In the genomic region with DNA sequence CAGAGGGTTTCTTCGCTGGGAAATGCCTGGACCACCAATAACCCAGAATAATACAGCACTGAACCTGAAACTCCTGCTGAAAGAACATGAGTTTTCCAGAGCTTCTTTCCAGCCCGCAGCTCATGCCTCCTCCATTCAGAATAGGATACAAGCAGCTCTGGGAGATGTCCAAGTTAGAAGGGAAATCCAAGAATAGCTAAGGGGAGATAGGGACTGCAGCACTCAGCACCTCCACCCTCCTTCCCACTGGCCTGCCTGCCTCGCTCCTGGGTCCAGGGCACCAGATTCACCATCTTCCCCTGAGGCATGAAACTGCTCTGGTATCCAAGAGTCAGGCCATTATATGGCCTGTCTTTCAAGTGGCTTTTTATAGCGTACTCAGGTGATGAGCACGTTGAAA, we compare ENCODE assay signal across 16 cellular contexts. TPM values are rescaled to one million over a fixed set of nuclear protein-coding genes. Genes with fewer than 3 reads are reported as not detected.
DNase-seq lines count a peak whose midpoint lies in the region; ATAC-seq and TF ChIP-seq lines count a peak whose summit lies in the region.
"Had no signal": no experiment of that assay in that cellular context is flagged by ENCODE, and none has a peak within 500 bp of the region (broad histone marks: within the 10 kb centered on the region; RNA-seq: fewer than 3 reads in every experiment).

No MANE protein-coding gene starts in this region.

- no peak overlapping the region for H3K27ac Mint-ChIP-seq in endodermal cell

- H3K9ac ChIP-seq in endodermal cell (ENCODE audit: extremely low read depth, low read length, poor library complexity, severe bottlenecking): no peak overlapping the region

- H3K4me1 Mint-ChIP-seq in endodermal cell: no peaks in the 10 kb centered on the region

- H3K36me3 Mint-ChIP-seq in endodermal cell (ENCODE audit: low read depth): no peaks in the 10 kb centered on the region

- H3K4me1 ChIP-seq in right atrium auricular region: peaks cover 0 to 9% of the 10 kb centered on the region in 2 donors
- H3K4me1 ChIP-seq in endodermal cell (ENCODE audit: control insufficient read depth, insufficient read depth, low read length): no peaks in the 10 kb centered on the region
- H3K4me1 ChIP-seq in aorta (ENCODE audit: control insufficient read depth in 1 of 2, insufficient read depth in 2 of 2, low read length in 2 of 2): no peaks in the 10 kb centered on the region
- H3K4me1 ChIP-seq: A549, HAP-1 had no signal

- 87 to 100% methylated on average over 4 to 5 of the region's 5 CpGs for WGBS in endodermal cell (ENCODE audit: insufficient coverage in 1 of 2, insufficient read length in 1 of 2), 2 experiments
- WGBS in aorta, 2 donors: 62 to 68% methylated on average over 5 of the region's 5 CpGs

- H3K4me3 ChIP-seq in right atrium auricular region: no peak overlapping the region
- no peak overlapping the region for H3K4me3 ChIP-seq in endodermal cell (ENCODE audit: low read length)
- no peak overlapping the region for H3K4me3 ChIP-seq in aorta (ENCODE audit: low read length in 2 of 2)
- H3K4me3 ChIP-seq: A549, HAP-1 had no signal

- ATAC-seq in Right ventricle myocardium superior (ENCODE audit: poor library complexity) (peak; percentile 87), left ventricle myocardium superior (peak; percentile 99), aorta (ENCODE audit: low FRiP score) (peak; percentile 50), GM21619 (IDR thresholded peaks at IDR 0.05; ENCODE audit: unreplicated experiment) (no peak)
- ATAC-seq: A549, PC-3 had no signal

- H3K9me3 Mint-ChIP-seq in endodermal cell: no peaks in the 10 kb centered on the region

- H3K9me3 ChIP-seq in right atrium auricular region: no peaks in the 10 kb centered on the region
- H3K9me3 ChIP-seq in endodermal cell (ENCODE audit: control insufficient read depth, low read length): no peaks in the 10 kb centered on the region
- no peaks in the 10 kb centered on the region for H3K9me3 ChIP-seq in aorta (ENCODE audit: control insufficient read depth, low read length)
- H3K9me3 ChIP-seq: A549, HAP-1 had no signal

- H3K27ac ChIP-seq in right atrium auricular region (no peak overlapping the region), endodermal cell (ENCODE audit: low read depth, low read length) (no peak overlapping the region), aorta (ENCODE audit: low read depth in 1 of 2, low read length in 2 of 2) (no peak overlapping the region)
- H3K27ac ChIP-seq: A549 had no signal

- no peak overlapping the region for H3K4me3 Mint-ChIP-seq in endodermal cell

- H3K27me3 Mint-ChIP-seq in endodermal cell (ENCODE audit: insufficient read depth): no peaks in the 10 kb centered on the region

- intact Hi-C loops in Right ventricle myocardium superior (cut with DNase I): no loop called here
- intact Hi-C loops in left ventricle myocardium superior (cut with micrococcal nuclease): no loop called here
- intact Hi-C loops in aorta (cut with DNase I): no loop called here

- H3K27me3 ChIP-seq in right atrium auricular region: no peaks in the 10 kb centered on the region
- H3K27me3 ChIP-seq in endodermal cell (ENCODE audit: control insufficient read depth, insufficient read depth, low read length, poor library complexity, severe bottlenecking): no peaks in the 10 kb centered on the region
- H3K27me3 ChIP-seq in aorta (ENCODE audit: control insufficient read depth in 1 of 2, insufficient read depth in 2 of 2, low read length in 1 of 2): no peaks in the 10 kb centered on the region

- H3K36me3 ChIP-seq in right atrium auricular region (no peaks in the 10 kb centered on the region), endodermal cell (ENCODE audit: control insufficient read depth, insufficient read depth, low read length) (no peaks in the 10 kb centered on the region), aorta (ENCODE audit: control insufficient read depth in 1 of 2, insufficient read depth in 2 of 2, low read length in 1 of 2) (no peaks in the 10 kb centered on the region)
- H3K36me3 ChIP-seq: HAP-1 had no signal

- DNase-seq in Right ventricle myocardium superior: no peak
- no peak for DNase-seq in right atrium auricular region (ENCODE audit: low spot score)
- DNase-seq in endodermal cell: peak; percentile 25
- DNase-seq in left ventricle myocardium superior: peak; percentile 43
- DNase-seq in aorta: no peak
- DNase-seq in activated naive CD4-positive, alpha-beta T cell treated with anti-CD3 and anti-CD28 coated beads, Interleukin-2, amount 50 U/mL, for 16 hours: no peak
- DNase-seq: NCI-H187 treated with DMSO at 0.1 percent for 48 hours, NCI-H2171, NCI-H446, NCI-H774, PC-3 had no signal

- TF ChIP-seq CTCF in right atrium auricular region (IDR thresholded peaks at IDR 0.05): no peak
- no peak for TF ChIP-seq CTCF in endodermal cell (conservative IDR thresholded peaks at IDR 0.05)

RNA-seq across cellular contexts. Expression of a gene that starts 4.1 kb away (rescaled TPM):
- total RNA-seq in Right ventricle myocardium superior: not detected
- not detected for total RNA-seq in right atrium auricular region
- not detected for total RNA-seq in endodermal cell
- polyA plus RNA-seq in endodermal cell (2013, experiment 1 of 2): not detected
- polyA plus RNA-seq in endodermal cell (2013, experiment 2 of 2): not detected
- total RNA-seq in left ventricle myocardium superior: not detected
- not detected for total RNA-seq in aorta
- polyA plus RNA-seq in aorta: not detected
- total RNA-seq: HT1080, LHCN-M2, PC-3 had no signal
- polyA plus RNA-seq: A549 had no signal

RNA-seq across cellular contexts. Expression of a gene that starts 11.2 kb away (rescaled TPM):
- total RNA-seq in Right ventricle myocardium superior: not detected
- total RNA-seq in right atrium auricular region: not detected
- total RNA-seq in endodermal cell: not detected
- polyA plus RNA-seq in endodermal cell (2013, experiment 1 of 2): not detected
- not detected for polyA plus RNA-seq in endodermal cell (2013, experiment 2 of 2)
- not detected for total RNA-seq in left ventricle myocardium superior
- total RNA-seq in aorta: not detected
- not detected for polyA plus RNA-seq in aorta

RNA-seq across cellular contexts. Expression of a gene that starts 23.7 kb away (rescaled TPM):
- total RNA-seq in Right ventricle myocardium superior: not detected
- total RNA-seq in right atrium auricular region: not detected
- total RNA-seq in endodermal cell: not detected
- not detected for polyA plus RNA-seq in endodermal cell (2013, experiment 1 of 2)
- not detected for polyA plus RNA-seq in endodermal cell (2013, experiment 2 of 2)
- not detected for total RNA-seq in left ventricle myocardium superior
- total RNA-seq in aorta: not detected
- polyA plus RNA-seq in aorta: not detected
- total RNA-seq: HT1080, LHCN-M2, PC-3 had no signal

RNA-seq across cellular contexts. Expression of a gene that starts 31.1 kb away (rescaled TPM):
- total RNA-seq in Right ventricle myocardium superior (not detected), right atrium auricular region (not detected), endodermal cell (not detected), left ventricle myocardium superior (not detected), aorta (not detected)
- not detected for polyA plus RNA-seq in endodermal cell (2013, experiment 1 of 2)
- polyA plus RNA-seq in endodermal cell (2013, experiment 2 of 2): not detected
- not detected for polyA plus RNA-seq in aorta
- total RNA-seq: HT1080, LHCN-M2 had no signal
- polyA plus RNA-seq: A549 had no signal

RNA-seq across cellular contexts. Expression of a gene that starts 42.7 kb away (rescaled TPM):
- total RNA-seq in Right ventricle myocardium superior (not detected), right atrium auricular region (not detected), endodermal cell (not detected), left ventricle myocardium superior (not detected), aorta (not detected)
- not detected for polyA plus RNA-seq in endodermal cell (2013, experiment 1 of 2)
- not detected for polyA plus RNA-seq in endodermal cell (2013, experiment 2 of 2)
- polyA plus RNA-seq in aorta: not detected
- total RNA-seq: HT1080, LHCN-M2, PC-3 had no signal
- polyA plus RNA-seq: A549 had no signal

Comparison
In these comparisons a context has a peak if more than half of its experiments do, and no peak if none do; other contexts are left out.
1. DNase-seq: peak in endodermal cell (single experiment) and left ventricle myocardium superior (single experiment); none in Right ventricle myocardium superior (single experiment), right atrium auricular region (single experiment), aorta (0 of 2) and activated naive CD4-positive, alpha-beta T cell treated with anti-CD3 and anti-CD28 coated beads, Interleukin-2, amount 50 U/mL, for 16 hours (single experiment).